ENCODE assay signal across 2 cellular contexts in genomic region chr17:48642843-48643696, GRCh38.
TF ChIP-seq lines count a peak whose summit lies in the region.

No MANE protein-coding gene starts in this region.

TF ChIP-seq in GM23338, 12 proteins besides CTCF, POLR2A, EP300 and RAD21:
- peak; percentile 75 for TF ChIP-seq EZH2 (IDR thresholded peaks at IDR 0.05; ENCODE audit: low read depth, unreplicated experiment)
- no peak for TF ChIP-seq NANOG (IDR thresholded peaks at IDR 0.05; ENCODE audit: borderline replicate concordance)

TF ChIP-seq in WTC11, 78 proteins besides CTCF, POLR2A, EP300 and RAD21:
- TF ChIP-seq IRF1 (CRISPR knock-in tag; IDR thresholded peaks at IDR 0.05) (no peak), JUN (CRISPR knock-in tag; IDR thresholded peaks at IDR 0.05) (no peak), ZNF532 (CRISPR knock-in tag; IDR thresholded peaks at IDR 0.05; ENCODE audit: borderline replicate concordance) (no peak), FOXJ3 (CRISPR knock-in tag; IDR thresholded peaks at IDR 0.05; ENCODE audit: borderline replicate concordance) (no peak), STAT6 (CRISPR knock-in tag; conservative IDR thresholded peaks at IDR 0.05; ENCODE audit: low read depth) (no peak), CDX4 (CRISPR knock-in tag; IDR thresholded peaks at IDR 0.05; ENCODE audit: borderline replicate concordance) (no peak), NR2C2 (CRISPR knock-in tag; IDR thresholded peaks at IDR 0.05) (no peak), FOXP1 (CRISPR knock-in tag; IDR thresholded peaks at IDR 0.05; ENCODE audit: borderline replicate concordance) (no peak), ZNF317 (CRISPR knock-in tag; IDR thresholded peaks at IDR 0.05; ENCODE audit: borderline replicate concordance, low read depth) (no peak), ZSCAN18 (CRISPR knock-in tag; IDR thresholded peaks at IDR 0.05) (no peak), SMAD3 (CRISPR knock-in tag; IDR thresholded peaks at IDR 0.05; ENCODE audit: borderline replicate concordance) (no peak), ETV6 (CRISPR knock-in tag; IDR thresholded peaks at IDR 0.05) (no peak), ZNF425 (CRISPR knock-in tag; conservative IDR thresholded peaks at IDR 0.05) (no peak), CBFB (CRISPR knock-in tag; IDR thresholded peaks at IDR 0.05; ENCODE audit: low read depth) (no peak), RORB (CRISPR knock-in tag; IDR thresholded peaks at IDR 0.05) (no peak), JAZF1 (CRISPR knock-in tag; IDR thresholded peaks at IDR 0.05) (no peak)
